Comparison of ENCODE assay signal across 9 cellular contexts in the genomic region with DNA sequence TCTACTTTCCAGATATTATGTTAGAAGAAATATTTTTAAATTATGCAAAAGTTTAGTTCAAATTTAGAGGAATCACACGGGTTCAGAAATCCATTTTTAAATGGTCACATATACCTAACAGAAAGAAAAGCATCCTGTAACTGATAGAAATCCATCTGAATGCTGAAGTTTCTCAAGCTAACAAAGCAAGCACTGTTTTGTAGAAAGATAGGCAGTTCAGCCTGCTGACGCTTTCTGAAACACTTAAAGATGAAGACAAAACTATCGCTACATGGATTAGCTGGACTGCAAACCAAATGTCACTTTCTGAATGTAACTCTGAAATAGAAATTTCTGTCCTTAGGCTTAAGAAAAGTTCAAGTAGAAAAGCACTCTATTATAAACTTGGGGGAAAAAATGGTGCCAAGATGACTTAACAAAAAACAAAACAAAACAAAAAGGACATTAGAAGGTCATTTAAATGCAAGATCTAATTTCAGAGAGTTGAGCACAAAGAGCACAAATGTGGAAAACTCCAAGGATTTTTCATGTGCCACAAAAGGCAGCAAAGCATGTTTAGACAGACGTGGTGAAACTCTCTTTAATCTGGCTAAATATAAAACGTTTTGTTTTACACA. TPM values are rescaled to one million over a fixed set of nuclear protein-coding genes. Genes with fewer than 3 reads are reported as not detected.
DNase-seq lines count a peak whose midpoint lies in the region; ATAC-seq and TF ChIP-seq lines count a peak whose summit lies in the region.
"Had no signal": no experiment of that assay in that cellular context is flagged by ENCODE, and none has a peak within 500 bp of the region (broad histone marks: within the 10 kb centered on the region; RNA-seq: fewer than 3 reads in every experiment).

No MANE protein-coding gene starts in this region.

- H3K9ac ChIP-seq in mucosa of stomach (ENCODE audit: low read length): peak overlapping the region; percentile 66

- TF ChIP-seq CTCF in right atrium auricular region (IDR thresholded peaks at IDR 0.05): no peak

- DNase-seq in right atrium auricular region (ENCODE audit: low spot score): no peak
- DNase-seq in left ventricle myocardium superior: no peak
- no peak for DNase-seq in sciatic nerve (ENCODE audit: low spot score)
- no peak for DNase-seq in NCI-H1048 (lab: John Stamatoyannopoulos, UW)
- no peak for DNase-seq in ecto neural progenitor cell (ENCODE audit: low spot score)
- DNase-seq: activated gamma-delta T cell treated with Interleukin-2 at 50 U/mL for 16 hours had no signal

- H3K9me3 ChIP-seq in right atrium auricular region: no peaks in the 10 kb centered on the region
- H3K9me3 ChIP-seq in mucosa of stomach (ENCODE audit: control insufficient read depth, low read length): no peaks in the 10 kb centered on the region

- no peaks in the 10 kb centered on the region for H3K27me3 ChIP-seq in right atrium auricular region
- peaks cover 11% of the 10 kb centered on the region for H3K27me3 ChIP-seq in mucosa of stomach (ENCODE audit: control insufficient read depth, insufficient read depth, low read length)

- no peak for ATAC-seq in left ventricle myocardium superior
- no peak for ATAC-seq in sciatic nerve
- no peak for ATAC-seq in HG03520 (IDR thresholded peaks at IDR 0.05; ENCODE audit: unreplicated experiment)

- H3K27ac ChIP-seq in right atrium auricular region: peak overlapping the region; percentile 91 to 96
- peak overlapping the region; percentile 89 for H3K27ac ChIP-seq in cingulate gyrus (ENCODE audit: low read depth, low read length)

- peaks cover 0 to 52% of the 10 kb centered on the region in 2 donors for H3K4me1 ChIP-seq in right atrium auricular region
- H3K4me1 ChIP-seq in mucosa of stomach (ENCODE audit: control insufficient read depth, insufficient read depth, low read length): peaks cover under 1% of the 10 kb centered on the region

- H3K36me3 ChIP-seq in right atrium auricular region (no peaks in the 10 kb centered on the region), mucosa of stomach (ENCODE audit: control insufficient read depth, insufficient read depth, low read length) (no peaks in the 10 kb centered on the region)

- intact Hi-C loops in left ventricle myocardium superior (cut with micrococcal nuclease): loop anchor here (10.0 kb wide), 1 partner anchor 85 kb away; no protein-coding TSS in a partner anchor
- intact Hi-C loops in sciatic nerve (cut with DNase I): no loop called here

- peak overlapping the region; percentile 58 to 81 for H3K4me3 ChIP-seq in right atrium auricular region
- no peak overlapping the region for H3K4me3 ChIP-seq in mucosa of stomach (ENCODE audit: low read length)

RNA-seq across cellular contexts. Expression of gene PLOD2, which starts 1.3 kb away (rescaled TPM):
- total RNA-seq in right atrium auricular region (10 to 100 TPM; 18.2 to 30.5 TPM), left ventricle myocardium superior (19.2 TPM), sciatic nerve (37.2 TPM)
